Comparison of ENCODE assay signal across 10 cellular contexts in the genomic region with DNA sequence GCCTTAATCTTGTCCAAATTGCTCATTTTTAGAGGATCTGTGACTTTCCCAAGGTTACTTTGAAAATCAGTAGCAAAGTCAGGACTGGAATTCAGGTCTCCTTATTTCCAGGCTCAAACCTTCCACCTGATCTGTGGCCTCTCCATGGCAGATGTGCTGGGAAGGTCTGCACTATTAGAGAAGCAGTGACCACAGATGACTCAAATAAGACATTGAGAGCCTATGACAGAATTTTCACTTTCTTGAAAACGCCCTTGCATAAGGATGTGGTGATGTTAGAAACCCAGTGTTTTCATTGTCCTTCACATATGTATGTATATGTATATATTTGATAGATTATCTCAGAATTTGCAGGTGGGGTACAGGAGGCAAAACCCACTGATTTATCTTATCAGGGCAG. TPM values are rescaled to one million over a fixed set of nuclear protein-coding genes. Genes with fewer than 3 reads are reported as not detected.
A peak's percentile ranks its signal among the peaks of the same experiment; 100 is the strongest.
DNase-seq lines count a peak whose midpoint lies in the region; ATAC-seq and TF ChIP-seq lines count a peak whose summit lies in the region.
"Had no signal": no experiment of that assay in that cellular context is flagged by ENCODE, and none has a peak within 500 bp of the region (broad histone marks: within the 10 kb centered on the region; RNA-seq: fewer than 3 reads in every experiment).

No MANE protein-coding gene starts in this region.

- no peak for TF ChIP-seq POLR2A in GM18505 (IDR thresholded peaks at IDR 0.05; ENCODE audit: borderline replicate concordance, extremely low read depth, insufficient read depth, insufficient read length)

- H3K4me3 Mint-ChIP-seq in T-helper 2 cell treated with Interferon-gamma antibody and Interleukin-4, amounts not matched to agents 5 μg/mL and 100 μg/mL, for 36 hours: peak overlapping the region; percentile 50
- H3K4me3 Mint-ChIP-seq: CD8-positive, alpha-beta memory T cell had no signal

- no peaks in the 10 kb centered on the region for H3K9me3 Mint-ChIP-seq in T-helper 2 cell treated with Interferon-gamma antibody and Interleukin-4, amounts not matched to agents 5 μg/mL and 100 μg/mL, for 36 hours
- H3K9me3 Mint-ChIP-seq: CD8-positive, alpha-beta memory T cell had no signal

- H3K36me3 Mint-ChIP-seq in T-helper 2 cell treated with Interferon-gamma antibody and Interleukin-4, amounts not matched to agents 5 μg/mL and 100 μg/mL, for 36 hours (ENCODE audit: low read depth): peaks cover 5% of the 10 kb centered on the region

- peaks cover 49% of the 10 kb centered on the region for H3K4me1 Mint-ChIP-seq in T-helper 2 cell treated with Interferon-gamma antibody and Interleukin-4, amounts not matched to agents 5 μg/mL and 100 μg/mL, for 36 hours (ENCODE audit: low read depth)

- peak; percentile 40 for DNase-seq in T-helper 2 cell treated with Interferon-gamma antibody and Interleukin-4, amounts not matched to agents 5 μg/mL and 100 μg/mL, for 36 hours (ENCODE audit: low spot score)
- DNase-seq in T-helper 9 cell (no peak), SK-N-DZ (ENCODE audit: low spot score) (no peak), NCI-H748 treated with DMSO at 0.1 percent for 48 hours (lab: John Stamatoyannopoulos, UW) (no peak)
- no peak for DNase-seq in activated naive CD4-positive, alpha-beta T cell (lab: John Stamatoyannopoulos, UW)
- DNase-seq: CD8-positive, alpha-beta memory T cell; RPMI8226 had no signal

- peak; percentile 79 for ATAC-seq in GM18505 (IDR thresholded peaks at IDR 0.05; ENCODE audit: unreplicated experiment)
- ATAC-seq in GM19397 (IDR thresholded peaks at IDR 0.05; ENCODE audit: unreplicated experiment): peak; percentile 77
- ATAC-seq in HG02885 (IDR thresholded peaks at IDR 0.05; ENCODE audit: poor library complexity, unreplicated experiment): peak; percentile 90

- H3K27ac Mint-ChIP-seq in T-helper 2 cell treated with Interferon-gamma antibody and Interleukin-4, amounts not matched to agents 5 μg/mL and 100 μg/mL, for 36 hours: peak overlapping the region; percentile 85
- H3K27ac Mint-ChIP-seq: CD8-positive, alpha-beta memory T cell had no signal

- H3K27me3 Mint-ChIP-seq in T-helper 2 cell treated with Interferon-gamma antibody and Interleukin-4, amounts not matched to agents 5 μg/mL and 100 μg/mL, for 36 hours (ENCODE audit: low read depth): no peaks in the 10 kb centered on the region

RNA-seq across cellular contexts. Expression of gene TTC39A, which starts 45.3 kb away (rescaled TPM):
- polyA plus RNA-seq in SK-N-DZ (2014; cell fraction: cytosol; rRNA removed): 10.2 and 14.4 TPM in 2 replicates
- 6.7 and 9.2 TPM in 2 replicates for polyA plus RNA-seq in SK-N-DZ (2014; cell fraction: nucleus; rRNA removed)
- polyA plus RNA-seq: CD8-positive, alpha-beta memory T cell had no signal

RNA-seq across cellular contexts. Expression of gene RNF11, which starts 49.0 kb away (rescaled TPM):
- 23.8 and 27.2 TPM in 2 replicates for polyA plus RNA-seq in SK-N-DZ (2014; cell fraction: cytosol; rRNA removed)
- polyA plus RNA-seq in SK-N-DZ (2014; cell fraction: nucleus; rRNA removed): 17.2 and 28.5 TPM in 2 replicates
